In the genomic region with DNA sequence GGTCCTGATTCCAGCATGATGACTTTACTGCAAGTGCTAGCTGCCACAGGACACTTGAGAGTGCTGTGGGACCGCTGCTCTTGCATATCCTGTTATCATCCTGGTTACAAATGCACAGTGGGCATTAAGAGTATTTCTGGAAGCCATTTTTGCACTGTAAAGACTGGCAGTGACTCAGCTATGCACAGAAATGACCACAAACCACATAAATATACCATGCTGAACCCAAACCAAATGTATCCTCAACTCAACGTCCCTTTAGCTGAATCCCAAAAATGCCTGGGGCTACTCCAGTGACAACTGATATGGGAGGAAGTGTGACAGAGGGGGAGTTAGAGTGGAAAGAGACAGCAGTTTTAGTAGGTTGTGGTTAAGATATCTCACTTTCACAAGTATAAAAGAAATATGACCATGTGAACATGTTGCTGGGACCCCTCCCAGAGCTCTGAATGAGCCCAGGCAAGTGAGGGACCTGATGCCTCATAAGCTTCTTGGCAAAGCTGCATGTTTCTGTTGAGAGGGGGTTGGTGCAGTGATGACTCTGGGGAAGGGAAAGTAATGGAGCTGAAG, we compare ENCODE assay signal across 1 cellular context.
TF ChIP-seq lines count a peak whose summit lies in the region.

No MANE protein-coding gene starts in this region.

TF ChIP-seq in WTC11, 78 proteins besides CTCF, POLR2A, EP300 and RAD21 (continued from another document):
- TF ChIP-seq, protein P1, sequence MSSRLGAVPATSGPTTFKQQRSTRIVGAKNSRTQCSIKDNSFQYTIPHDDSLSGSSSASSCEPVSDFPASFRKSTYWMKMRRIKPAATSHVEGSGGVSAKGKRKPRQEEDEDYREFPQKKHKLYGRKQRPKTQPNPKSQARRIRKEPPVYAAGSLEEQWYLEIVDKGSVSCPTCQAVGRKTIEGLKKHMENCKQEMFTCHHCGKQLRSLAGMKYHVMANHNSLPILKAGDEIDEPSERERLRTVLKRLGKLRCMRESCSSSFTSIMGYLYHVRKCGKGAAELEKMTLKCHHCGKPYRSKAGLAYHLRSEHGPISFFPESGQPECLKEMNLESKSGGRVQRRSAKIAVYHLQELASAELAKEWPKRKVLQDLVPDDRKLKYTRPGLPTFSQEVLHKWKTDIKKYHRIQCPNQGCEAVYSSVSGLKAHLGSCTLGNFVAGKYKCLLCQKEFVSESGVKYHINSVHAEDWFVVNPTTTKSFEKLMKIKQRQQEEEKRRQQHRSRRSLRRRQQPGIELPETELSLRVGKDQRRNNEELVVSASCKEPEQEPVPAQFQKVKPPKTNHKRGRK (CRISPR knock-in tag; IDR thresholded peaks at IDR 0.05; ENCODE audit: borderline replicate concordance): no peak
- TF ChIP-seq TP53 (CRISPR knock-in tag; IDR thresholded peaks at IDR 0.05): no peak
- TF ChIP-seq ZNF219 (CRISPR knock-in tag; IDR thresholded peaks at IDR 0.05; ENCODE audit: borderline replicate concordance): no peak
